Comparison of ENCODE assay signal across 1 cellular context in the genomic region with DNA sequence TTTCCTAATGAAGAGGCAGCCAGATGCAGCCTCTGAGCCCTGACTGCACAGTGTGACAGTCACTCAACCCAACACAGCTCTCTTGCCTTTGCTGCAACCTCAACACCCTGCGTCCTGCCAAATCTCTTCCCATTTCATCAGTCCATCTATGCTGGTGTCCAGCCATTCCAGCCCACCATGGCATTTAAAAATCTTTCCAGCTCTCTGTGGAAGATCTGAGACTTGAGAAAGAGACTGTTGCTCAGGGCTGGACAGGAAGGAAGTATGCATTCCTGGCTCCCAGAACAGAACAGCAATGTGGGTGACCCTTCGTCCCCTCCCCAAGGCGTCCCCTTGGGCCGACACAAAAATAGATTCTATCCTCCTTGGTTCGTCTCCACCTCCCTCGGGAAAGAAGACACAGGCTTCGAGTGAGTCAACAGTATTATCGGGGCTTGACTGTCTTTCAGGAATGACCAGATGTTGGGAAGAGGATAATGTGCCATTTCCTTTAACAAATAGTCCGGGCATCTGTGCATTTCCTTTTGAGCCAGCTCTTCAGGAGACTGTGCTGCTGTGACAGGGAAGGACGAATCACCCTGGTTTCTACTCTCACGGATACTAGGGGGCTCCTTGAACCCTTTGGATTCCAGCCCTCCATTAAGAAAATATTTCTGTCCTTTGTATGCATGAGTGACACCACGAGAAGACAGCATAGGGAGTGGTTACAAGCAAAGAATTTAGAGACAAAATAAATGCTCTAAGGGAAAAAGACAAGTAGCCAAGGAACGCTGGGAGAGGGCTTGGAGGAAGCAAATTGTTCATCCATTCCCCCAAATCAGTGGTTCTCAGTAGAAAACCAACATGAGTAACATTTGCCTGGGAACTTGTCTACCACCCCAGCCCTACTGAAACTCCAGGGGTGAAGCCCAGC.
TF ChIP-seq lines count a peak whose summit lies in the region.

No MANE protein-coding gene starts in this region.

TF ChIP-seq in SK-N-SH, 30 proteins besides CTCF, POLR2A, EP300 and RAD21 (continued from another document):
- TF ChIP-seq, protein P1, sequence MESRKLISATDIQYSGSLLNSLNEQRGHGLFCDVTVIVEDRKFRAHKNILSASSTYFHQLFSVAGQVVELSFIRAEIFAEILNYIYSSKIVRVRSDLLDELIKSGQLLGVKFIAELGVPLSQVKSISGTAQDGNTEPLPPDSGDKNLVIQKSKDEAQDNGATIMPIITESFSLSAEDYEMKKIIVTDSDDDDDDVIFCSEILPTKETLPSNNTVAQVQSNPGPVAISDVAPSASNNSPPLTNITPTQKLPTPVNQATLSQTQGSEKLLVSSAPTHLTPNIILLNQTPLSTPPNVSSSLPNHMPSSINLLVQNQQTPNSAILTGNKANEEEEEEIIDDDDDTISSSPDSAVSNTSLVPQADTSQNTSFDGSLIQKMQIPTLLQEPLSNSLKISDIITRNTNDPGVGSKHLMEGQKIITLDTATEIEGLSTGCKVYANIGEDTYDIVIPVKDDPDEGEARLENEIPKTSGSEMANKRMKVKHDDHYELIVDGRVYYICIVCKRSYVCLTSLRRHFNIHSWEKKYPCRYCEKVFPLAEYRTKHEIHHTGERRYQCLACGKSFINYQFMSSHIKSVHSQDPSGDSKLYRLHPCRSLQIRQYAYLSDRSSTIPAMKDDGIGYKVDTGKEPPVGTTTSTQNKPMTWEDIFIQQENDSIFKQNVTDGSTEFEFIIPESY (IDR thresholded peaks at IDR 0.05; ENCODE audit: borderline replicate concordance, low read depth), result no peak
- TF ChIP-seq MEF2A (IDR thresholded peaks at IDR 0.05; ENCODE audit: borderline replicate concordance, low read depth) (no peak), NRF1 (IDR thresholded peaks at IDR 0.05; ENCODE audit: low read depth, low read length) (no peak), POLR2AphosphoS5 (IDR thresholded peaks at IDR 0.05; ENCODE audit: low read depth, low read length) (no peak), TAF1 (IDR thresholded peaks at IDR 0.05; ENCODE audit: borderline replicate concordance, low read depth, low read length) (no peak), FOSL2 (IDR thresholded peaks at IDR 0.05; ENCODE audit: borderline replicate concordance, low read depth) (no peak)
TF ChIP-seq in SK-N-SH: peak in this region for 0.
